ENCODE assay signal across 25 cellular contexts in genomic region chr4:149956678-149957077, GRCh38.
"Had no signal": no experiment of that assay in that cellular context is flagged by ENCODE, and none has a peak within 500 bp of the region (broad histone marks: within the 10 kb centered on the region; RNA-seq: fewer than 3 reads in every experiment).

No MANE protein-coding gene starts in this region.

- H3K27me3 ChIP-seq: esophagus squamous epithelium, gastrocnemius medialis, heart right ventricle, left lung had no signal

- H3K9me3 ChIP-seq: esophagus squamous epithelium, gastrocnemius medialis, heart right ventricle, left lung, lower lobe of right lung, mucosa of descending colon had no signal

- ATAC-seq: effector memory CD8-positive, alpha-beta T cell; esophagus mucosa; gastrocnemius medialis; heart right ventricle; left cardiac atrium; left lung; left ventricle myocardium superior; lower lobe of right lung; mucosa of descending colon; naive thymus-derived CD8-positive, alpha-beta T cell had no signal

- H3K27ac ChIP-seq: epithelial cell of prostate, esophagus squamous epithelium, gastrocnemius medialis, heart right ventricle, left lung, lower lobe of right lung had no signal

- DNase-seq: cortex of kidney; effector CD8-positive, alpha-beta T cell; effector memory CD8-positive, alpha-beta T cell; endodermal cell; erythroblast; esophagus squamous epithelium; foreskin fibroblast; foreskin melanocyte; gastrocnemius medialis; glutamatergic neuron; head of caudate nucleus; heart right ventricle; hippocampal formation; left cardiac atrium; left lung; left ventricle myocardium superior; lower lobe of right lung; mesenchymal stem cell; mucosa of descending colon; naive B cell; naive thymus-derived CD8-positive, alpha-beta T cell had no signal

- H3K36me3 ChIP-seq: esophagus squamous epithelium, gastrocnemius medialis, heart right ventricle, left lung, lower lobe of right lung had no signal

- H3K4me3 ChIP-seq: esophagus squamous epithelium, gastrocnemius medialis, heart right ventricle, left lung, lower lobe of right lung, mucosa of descending colon had no signal

- FAIRE-seq: endometrium, keratinocyte had no signal
